ENCODE assay signal across 18 cellular contexts in genomic region chr2:26792720-26793119, GRCh38. TPM values are rescaled to one million over a fixed set of nuclear protein-coding genes. Genes with fewer than 3 reads are reported as not detected.
DNase-seq lines count a peak whose midpoint lies in the region; TF ChIP-seq lines count a peak whose summit lies in the region.
"Had no signal": no experiment of that assay in that cellular context is flagged by ENCODE, and none has a peak within 500 bp of the region (broad histone marks: within the 10 kb centered on the region; RNA-seq: fewer than 3 reads in every experiment).

No MANE protein-coding gene starts in this region.

- H2AFZ ChIP-seq in Loucy (ENCODE audit: low read length), result no peak overlapping the region

- peak overlapping the region; percentile 40 for H3K4me2 ChIP-seq in Loucy (ENCODE audit: low read depth, low read length, poor library complexity, severe bottlenecking)
- H3K4me2 ChIP-seq: KMS-11 had no signal

- peak overlapping the region; percentile 59 for H3K27ac Mint-ChIP-seq in neural crest cell (ENCODE audit: unreplicated experiment)
- H3K27ac Mint-ChIP-seq in nephron progenitor cell, result no peak overlapping the region
- H3K27ac Mint-ChIP-seq: HFFc6 had no signal

- H3K36me3 Mint-ChIP-seq in neural crest cell (ENCODE audit: low read depth), result peaks cover 52% of the 10 kb centered on the region
- peaks cover 90% of the 10 kb centered on the region for H3K36me3 Mint-ChIP-seq in nephron progenitor cell (ENCODE audit: low read depth)

- peaks cover 27% of the 10 kb centered on the region for H3K4me1 ChIP-seq in Loucy (ENCODE audit: insufficient read depth, low read length, poor library complexity, severe bottlenecking)

- H4K20me1 ChIP-seq in Loucy (ENCODE audit: insufficient read depth, low read length, poor library complexity, severe bottlenecking), result peaks cover 13% of the 10 kb centered on the region

- H3K4me3 Mint-ChIP-seq in neural crest cell (no peak overlapping the region), nephron progenitor cell (no peak overlapping the region)
- H3K4me3 Mint-ChIP-seq: HFFc6 had no signal

- H3K9ac ChIP-seq in Loucy (ENCODE audit: low read depth, low read length, poor library complexity, severe bottlenecking), result no peak overlapping the region
- H3K9ac ChIP-seq: KMS-11 had no signal

- no peaks in the 10 kb centered on the region for H3F3A ChIP-seq in Loucy (ENCODE audit: low read depth)

- DNase-seq in amniotic epithelial cell (ENCODE audit: low read depth) (peak; percentile 62), fibroblast of pulmonary artery (ENCODE audit: low read depth) (peak; percentile 60), neural crest cell (ENCODE audit: low read depth, low spot score) (no peak), nephron progenitor cell (no peak), H4 (ENCODE audit: low spot score) (no peak)
- no peak for DNase-seq in effector CD8-positive, alpha-beta T cell (lab: John Stamatoyannopoulos, UW)
- DNase-seq: COR-L47, HFFc6, MG63, NCI-H1092, NCI-H146, NCI-H2081 treated with DMSO at 0.1 percent for 48 hours, NCI-H510A, NCI-H82, PC-3 had no signal

- no peak for TF ChIP-seq CTCF in Loucy (conservative IDR thresholded peaks at IDR 0.05; ENCODE audit: low read length)
- TF ChIP-seq CTCF in fibroblast of pulmonary artery (IDR thresholded peaks at IDR 0.05; ENCODE audit: low read length, missing control alignments), result no peak
- no peak for TF ChIP-seq CTCF in neural crest cell (conservative IDR thresholded peaks at IDR 0.05)
- no peak for TF ChIP-seq CTCF in nephron progenitor cell (IDR thresholded peaks at IDR 0.05)

- H3K36me3 ChIP-seq in Loucy (ENCODE audit: insufficient read depth, low read length), result peaks cover 52% of the 10 kb centered on the region

- H3K27me3 Mint-ChIP-seq in neural crest cell (ENCODE audit: low read depth), result no peaks in the 10 kb centered on the region
- H3K27me3 Mint-ChIP-seq in nephron progenitor cell (ENCODE audit: low read depth, poor library complexity), result peaks cover 2% of the 10 kb centered on the region

- H3K9me3 ChIP-seq in Loucy (ENCODE audit: insufficient read depth, low read depth, low read length), result peaks cover 3% of the 10 kb centered on the region

- H3K4me1 Mint-ChIP-seq in neural crest cell (peaks cover 33% of the 10 kb centered on the region), nephron progenitor cell (peaks cover 23% of the 10 kb centered on the region)

- no peak overlapping the region for H3K4me3 ChIP-seq in Loucy (ENCODE audit: low read length, poor library complexity, severe bottlenecking)
- H3K4me3 ChIP-seq in fibroblast of pulmonary artery (replicated peaks; ENCODE audit: low read depth, low read length), result no peak overlapping the region
- H3K4me3 ChIP-seq: MG63 had no signal

- H3K27me3 ChIP-seq in Loucy (ENCODE audit: insufficient read depth, low read length, poor library complexity, severe bottlenecking), result no peaks in the 10 kb centered on the region
- H3K27me3 ChIP-seq: MG63 had no signal

- no peaks in the 10 kb centered on the region for H3K9me2 ChIP-seq in Loucy (replicated peaks; ENCODE audit: low read depth, low read length)

- peaks cover 53% of the 10 kb centered on the region for H3K79me2 ChIP-seq in Loucy (ENCODE audit: insufficient read depth, low read length)

- H3K9me3 Mint-ChIP-seq in neural crest cell (peaks cover 12% of the 10 kb centered on the region), nephron progenitor cell (peaks cover 33% of the 10 kb centered on the region)

RNA-seq across cellular contexts. Expression of gene CENPA, which starts 6.9 kb away (rescaled TPM):
- total RNA-seq in neural crest cell, result 34.5 and 35.1 TPM in 2 replicates
- 24.8 and 30.2 TPM in 2 replicates for total RNA-seq in H4 (2014; rRNA removed; shearing (Covaris generic))

RNA-seq across cellular contexts. Expression of gene SLC35F6, which starts 28.6 kb away (rescaled TPM):
- 28.9 and 30.6 TPM in 2 replicates for total RNA-seq in neural crest cell
- 22.0 and 37.4 TPM in 2 replicates for total RNA-seq in H4 (2014; rRNA removed; shearing (Covaris generic))

RNA-seq across cellular contexts. Expression of gene DPYSL5, which starts 55.2 kb away (rescaled TPM):
- total RNA-seq in neural crest cell, result 201 and 203 TPM in 2 replicates
- total RNA-seq in H4 (2014; rRNA removed; shearing (Covaris generic)), result 4.5 and 5.0 TPM in 2 replicates
- total RNA-seq: HepG2, HFFc6, PC-3 had no signal

Comparison
In these comparisons a context has a peak if more than half of its experiments do, and no peak if none do; other contexts are left out.
1. DNase-seq: peak in amniotic epithelial cell (single experiment) and fibroblast of pulmonary artery (single experiment); none in neural crest cell (single experiment), effector CD8-positive, alpha-beta T cell (single experiment), nephron progenitor cell (single experiment) and H4 (single experiment).
2. RNA of gene DPYSL5, which starts 55.2 kb away (total RNA-seq): 201 to 203 TPM in neural crest cell; 4.5 to 5.0 TPM in H4; every median in the first group is over 10 times any median in the second.